13 cellular contexts compared by ENCODE assay signal in genomic region chr7:146961617-146962016, GRCh38.
A peak's percentile ranks its signal among the peaks of the same experiment; 100 is the strongest.
DNase-seq lines count a peak whose midpoint lies in the region; ATAC-seq, FAIRE-seq and TF ChIP-seq lines count a peak whose summit lies in the region.
"Had no signal": no experiment of that assay in that cellular context is flagged by ENCODE, and none has a peak within 500 bp of the region (broad histone marks: within the 10 kb centered on the region; RNA-seq: fewer than 3 reads in every experiment).

No MANE protein-coding gene starts in this region.

- H3K27me3 Mint-ChIP-seq in astrocyte (ENCODE audit: low read depth, unreplicated experiment): no peaks in the 10 kb centered on the region
- H3K27me3 Mint-ChIP-seq: T-helper 17 cell had no signal

- H3K27me3 ChIP-seq in astrocyte (ENCODE audit: insufficient read depth, low read length): no peaks in the 10 kb centered on the region

- peaks cover 24% of the 10 kb centered on the region for H3K4me1 Mint-ChIP-seq in astrocyte (ENCODE audit: low read depth, unreplicated experiment)
- H3K4me1 Mint-ChIP-seq: natural killer cell, T-helper 17 cell had no signal

- H3K4me3 ChIP-seq in AG09309 (ENCODE audit: control insufficient read depth, low read depth, low read length) (no peak overlapping the region), astrocyte (ENCODE audit: insufficient read depth, low read depth, low read length) (peak overlapping the region; percentile 37)
- H3K4me3 ChIP-seq: GM12878 had no signal

- DNase-seq in AG09309 (ENCODE audit: low read depth): peak; percentile 52
- peak; percentile 90 for DNase-seq in astrocyte (ENCODE audit: low read depth)
- DNase-seq in kidney tubule cell (ENCODE audit: low spot score): peak; percentile 90
- no peak for DNase-seq in DMS 273 (lab: John Stamatoyannopoulos, UW; ENCODE audit: unreplicated experiment)
- DNase-seq in NCI-H1694 (lab: John Stamatoyannopoulos, UW): no peak
- no peak for DNase-seq in activated naive CD4-positive, alpha-beta T cell treated with anti-CD3 and anti-CD28 coated beads, Interleukin-2, amount 50 U/mL, for 72 hours (ENCODE audit: low spot score in 2 of 2)
- no peak for DNase-seq in central memory CD4-positive, alpha-beta T cell
- DNase-seq: CD8-positive, alpha-beta T cell; natural killer cell; stimulated activated CD4-positive, alpha-beta T cell treated with anti-CD3 and anti-CD28 coated beads, Interleukin-4, amount 100 ng/mL, for 4 hours; T-helper 17 cell had no signal

- H3K4me1 ChIP-seq in astrocyte (ENCODE audit: insufficient read depth, low read length): peaks cover 16% of the 10 kb centered on the region

- H3K9me3 ChIP-seq in astrocyte (ENCODE audit: insufficient read depth, low read depth, low read length): no peaks in the 10 kb centered on the region

- TF ChIP-seq CTCF in AG09309 (IDR thresholded peaks at IDR 0.05; ENCODE audit: control insufficient read depth, insufficient read depth, low read depth, low read length, missing control alignments) (no peak), astrocyte (IDR thresholded peaks at IDR 0.05; ENCODE audit: insufficient read depth, low read depth, low read length) (peak; percentile 4)

- H3K27ac ChIP-seq in astrocyte (ENCODE audit: low read depth, low read length): peak overlapping the region; percentile 64

- H3K9ac ChIP-seq in astrocyte (ENCODE audit: low read length): peak overlapping the region; percentile 44

- peak; percentile 80 for FAIRE-seq in astrocyte (lab: Jason Lieb, UNC)
- FAIRE-seq: GM12878 had no signal

- H3K4me3 Mint-ChIP-seq in astrocyte (ENCODE audit: unreplicated experiment): no peak overlapping the region
- H3K4me3 Mint-ChIP-seq: CD8-positive, alpha-beta T cell; natural killer cell; T-helper 17 cell had no signal

- TF ChIP-seq EP300 in Ishikawa (IDR thresholded peaks at IDR 0.05; ENCODE audit: borderline replicate concordance): peak; percentile 63; the same call in 1 of the 2 replicates

- H3K36me3 ChIP-seq in astrocyte (ENCODE audit: insufficient read depth, low read length): no peaks in the 10 kb centered on the region

- H3K9me3 Mint-ChIP-seq in astrocyte (ENCODE audit: unreplicated experiment): no peaks in the 10 kb centered on the region
- peaks cover 14 to 15% of the 10 kb centered on the region in 2 donors for H3K9me3 Mint-ChIP-seq in activated naive CD4-positive, alpha-beta T cell treated with anti-CD3 and anti-CD28 coated beads, Interleukin-2, amount 50 U/mL, for 72 hours

- H3K4me2 ChIP-seq in astrocyte (ENCODE audit: low read length): peak overlapping the region; percentile 78

- H4K20me1 ChIP-seq in astrocyte (ENCODE audit: insufficient read depth, low read length): no peaks in the 10 kb centered on the region

- peak overlapping the region; percentile 28 for H2AFZ ChIP-seq in astrocyte (ENCODE audit: low read depth, low read length)

- no peaks in the 10 kb centered on the region for H3K36me3 Mint-ChIP-seq in astrocyte (ENCODE audit: low read depth, unreplicated experiment)
- H3K36me3 Mint-ChIP-seq in activated naive CD4-positive, alpha-beta T cell treated with anti-CD3 and anti-CD28 coated beads, Interleukin-2, amount 50 U/mL, for 72 hours: peaks cover 0 to 4% of the 10 kb centered on the region in 2 donors
- H3K36me3 Mint-ChIP-seq: CD8-positive, alpha-beta T cell; natural killer cell had no signal

- H3K27ac Mint-ChIP-seq in astrocyte (ENCODE audit: unreplicated experiment): peak overlapping the region; percentile 91
- no peak overlapping the region for H3K27ac Mint-ChIP-seq in activated naive CD4-positive, alpha-beta T cell treated with anti-CD3 and anti-CD28 coated beads, Interleukin-2, amount 50 U/mL, for 72 hours
- H3K27ac Mint-ChIP-seq: CD8-positive, alpha-beta T cell; natural killer cell; T-helper 17 cell had no signal

- ATAC-seq in activated naive CD4-positive, alpha-beta T cell treated with anti-CD3 and anti-CD28 coated beads, Interleukin-2, amount 50 U/mL, for 72 hours: no peak
- ATAC-seq: CD8-positive, alpha-beta T cell; GM12878; natural killer cell; T-helper 17 cell had no signal

- H3K79me2 ChIP-seq in astrocyte (ENCODE audit: insufficient read depth, low read length): no peaks in the 10 kb centered on the region

- TF ChIP-seq RAD21 in Ishikawa (IDR thresholded peaks at IDR 0.05; ENCODE audit: low read depth): no peak

TF ChIP-seq in Ishikawa, 13 proteins besides CTCF, POLR2A, EP300 and RAD21:
- TF ChIP-seq TEAD4 (IDR thresholded peaks at IDR 0.05) (peak; percentile 80), TAF1 (IDR thresholded peaks at IDR 0.05; ENCODE audit: low read depth) (no peak), EGR1 (IDR thresholded peaks at IDR 0.05) (no peak), REST (IDR thresholded peaks at IDR 0.05; ENCODE audit: low read depth) (no peak), CEBPB (IDR thresholded peaks at IDR 0.05) (peak; percentile 6; the same call in 1 of the 2 replicates), TCF12 (IDR thresholded peaks at IDR 0.05; ENCODE audit: low read depth) (peak; percentile 60; the same call in 1 of the 2 replicates), ZBTB7A (IDR thresholded peaks at IDR 0.05; ENCODE audit: low read depth) (no peak), FOXM1 (IDR thresholded peaks at IDR 0.05; ENCODE audit: borderline replicate concordance, low read depth) (no peak), MAX (IDR thresholded peaks at IDR 0.05) (no peak), YY1 (IDR thresholded peaks at IDR 0.05; ENCODE audit: low read depth) (no peak), NFIC (IDR thresholded peaks at IDR 0.05) (peak; percentile 54; the same call in 1 of the 2 replicates), CREB1 (IDR thresholded peaks at IDR 0.05; ENCODE audit: low read depth) (peak; percentile 34; the same call in 1 of the 2 replicates), USF1 (IDR thresholded peaks at IDR 0.05) (no peak)

Comparison
In these comparisons a context has a peak if more than half of its experiments do, and no peak if none do; other contexts are left out.
1. DNase-seq: peak in AG09309 (single experiment), astrocyte (single experiment) and kidney tubule cell (single experiment); none in DMS 273 (single experiment), NCI-H1694 (single experiment), activated naive CD4-positive, alpha-beta T cell treated with anti-CD3 and anti-CD28 coated beads, Interleukin-2, amount 50 U/mL, for 72 hours (0 of 2) and central memory CD4-positive, alpha-beta T cell (single experiment).